ENCODE assay signal across 14 cellular contexts in genomic region chr3:63042866-63043265, GRCh38.
DNase-seq lines count a peak whose midpoint lies in the region; ATAC-seq and TF ChIP-seq lines count a peak whose summit lies in the region.
"Had no signal": no experiment of that assay in that cellular context is flagged by ENCODE, and none has a peak within 500 bp of the region (broad histone marks: within the 10 kb centered on the region; RNA-seq: fewer than 3 reads in every experiment).

No MANE protein-coding gene starts in this region.

- no peak overlapping the region for H3K4me3 Mint-ChIP-seq in activated naive CD4-positive, alpha-beta T cell treated with anti-CD3 and anti-CD28 coated beads for 36 hours
- H3K4me3 Mint-ChIP-seq: CD4-positive, alpha-beta memory T cell had no signal

- DNase-seq in HT1080 (ENCODE audit: low read depth), result peak; percentile 20
- peak; percentile 18 for DNase-seq in superior temporal gyrus (ENCODE audit: extremely low spot score)
- DNase-seq in GM10266 (ENCODE audit: extremely low spot score), result no peak
- DNase-seq in NCI-H2107 treated with DMSO at 0.1 percent for 48 hours (lab: John Stamatoyannopoulos, UW; ENCODE audit: unreplicated experiment), result no peak
- DNase-seq in stimulated activated naive CD4-positive, alpha-beta T cell treated with Interleukin-2 at 50 U/mL for 16 hours (lab: John Stamatoyannopoulos, UW), result no peak
- DNase-seq in activated naive CD4-positive, alpha-beta T cell treated with anti-CD3 and anti-CD28 coated beads for 36 hours, result no peak
- DNase-seq: C1 segment of cervical spinal cord; CD4-positive, alpha-beta memory T cell; COR-L47; DMS79 treated with DMSO at 0.1 percent for 48 hours; GF-D8; H7; HCEC 1CT had no signal

- peak; percentile 43 for ATAC-seq in SK-N-SH treated with all-trans-retinoic acid at 6 μM for 48 hours

- intact Hi-C loops in activated naive CD4-positive, alpha-beta T cell treated with anti-CD3 and anti-CD28 coated beads for 36 hours (cut with micrococcal nuclease), result no loop called here

- no peaks in the 10 kb centered on the region for H3K36me3 Mint-ChIP-seq in activated naive CD4-positive, alpha-beta T cell treated with anti-CD3 and anti-CD28 coated beads for 36 hours (ENCODE audit: low read depth)
- H3K36me3 Mint-ChIP-seq: CD4-positive, alpha-beta memory T cell had no signal

- H3K27me3 Mint-ChIP-seq in activated naive CD4-positive, alpha-beta T cell treated with anti-CD3 and anti-CD28 coated beads for 36 hours (ENCODE audit: low read depth), result no peaks in the 10 kb centered on the region
- H3K27me3 Mint-ChIP-seq: CD4-positive, alpha-beta memory T cell had no signal

- no peak overlapping the region for H3K27ac Mint-ChIP-seq in activated naive CD4-positive, alpha-beta T cell treated with anti-CD3 and anti-CD28 coated beads for 36 hours
- H3K27ac Mint-ChIP-seq: CD4-positive, alpha-beta memory T cell had no signal

- H3K4me1 Mint-ChIP-seq in activated naive CD4-positive, alpha-beta T cell treated with anti-CD3 and anti-CD28 coated beads for 36 hours (ENCODE audit: low read depth), result no peaks in the 10 kb centered on the region
- H3K4me1 Mint-ChIP-seq: CD4-positive, alpha-beta memory T cell had no signal

- TF ChIP-seq CTCF in GM10266 (IDR thresholded peaks at IDR 0.05; ENCODE audit: control insufficient read depth, insufficient read depth, low read depth, missing control alignments), result no peak

- H3K9me3 Mint-ChIP-seq in activated naive CD4-positive, alpha-beta T cell treated with anti-CD3 and anti-CD28 coated beads for 36 hours, result peaks cover 9% of the 10 kb centered on the region

- CTCF ChIA-PET in activated naive CD4-positive, alpha-beta T cell treated with anti-CD3 and anti-CD28 coated beads for 36 hours (lab: Charles Lee), result no interaction called here

TF ChIP-seq in SK-N-SH treated with all-trans-retinoic acid at 6 μM for 48 hours, 23 proteins besides CTCF, POLR2A, EP300 and RAD21:
- TF ChIP-seq PATZ1 (CRISPR knock-in tag; IDR thresholded peaks at IDR 0.05; ENCODE audit: borderline replicate concordance), result no peak
- TF ChIP-seq, protein P1, sequence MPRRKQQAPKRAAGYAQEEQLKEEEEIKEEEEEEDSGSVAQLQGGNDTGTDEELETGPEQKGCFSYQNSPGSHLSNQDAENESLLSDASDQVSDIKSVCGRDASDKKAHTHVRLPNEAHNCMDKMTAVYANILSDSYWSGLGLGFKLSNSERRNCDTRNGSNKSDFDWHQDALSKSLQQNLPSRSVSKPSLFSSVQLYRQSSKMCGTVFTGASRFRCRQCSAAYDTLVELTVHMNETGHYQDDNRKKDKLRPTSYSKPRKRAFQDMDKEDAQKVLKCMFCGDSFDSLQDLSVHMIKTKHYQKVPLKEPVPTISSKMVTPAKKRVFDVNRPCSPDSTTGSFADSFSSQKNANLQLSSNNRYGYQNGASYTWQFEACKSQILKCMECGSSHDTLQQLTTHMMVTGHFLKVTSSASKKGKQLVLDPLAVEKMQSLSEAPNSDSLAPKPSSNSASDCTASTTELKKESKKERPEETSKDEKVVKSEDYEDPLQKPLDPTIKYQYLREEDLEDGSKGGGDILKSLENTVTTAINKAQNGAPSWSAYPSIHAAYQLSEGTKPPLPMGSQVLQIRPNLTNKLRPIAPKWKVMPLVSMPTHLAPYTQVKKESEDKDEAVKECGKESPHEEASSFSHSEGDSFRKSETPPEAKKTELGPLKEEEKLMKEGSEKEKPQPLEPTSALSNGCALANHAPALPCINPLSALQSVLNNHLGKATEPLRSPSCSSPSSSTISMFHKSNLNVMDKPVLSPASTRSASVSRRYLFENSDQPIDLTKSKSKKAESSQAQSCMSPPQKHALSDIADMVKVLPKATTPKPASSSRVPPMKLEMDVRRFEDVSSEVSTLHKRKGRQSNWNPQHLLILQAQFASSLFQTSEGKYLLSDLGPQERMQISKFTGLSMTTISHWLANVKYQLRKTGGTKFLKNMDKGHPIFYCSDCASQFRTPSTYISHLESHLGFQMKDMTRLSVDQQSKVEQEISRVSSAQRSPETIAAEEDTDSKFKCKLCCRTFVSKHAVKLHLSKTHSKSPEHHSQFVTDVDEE (CRISPR knock-in tag; IDR thresholded peaks at IDR 0.05), result no peak
- TF ChIP-seq ZNF565 (CRISPR knock-in tag; conservative IDR thresholded peaks at IDR 0.05; ENCODE audit: low read depth), result no peak
- no peak for TF ChIP-seq ZFP3 (CRISPR knock-in tag; IDR thresholded peaks at IDR 0.05)
- no peak for TF ChIP-seq OSR1 (CRISPR knock-in tag; IDR thresholded peaks at IDR 0.05)
- no peak for TF ChIP-seq TOX (CRISPR knock-in tag; IDR thresholded peaks at IDR 0.05; ENCODE audit: borderline replicate concordance)
- TF ChIP-seq ZC3H10 (CRISPR knock-in tag; IDR thresholded peaks at IDR 0.05), result no peak
- TF ChIP-seq ARNTL (CRISPR knock-in tag; IDR thresholded peaks at IDR 0.05; ENCODE audit: borderline replicate concordance, low read depth), result no peak
- TF ChIP-seq, protein P2, sequence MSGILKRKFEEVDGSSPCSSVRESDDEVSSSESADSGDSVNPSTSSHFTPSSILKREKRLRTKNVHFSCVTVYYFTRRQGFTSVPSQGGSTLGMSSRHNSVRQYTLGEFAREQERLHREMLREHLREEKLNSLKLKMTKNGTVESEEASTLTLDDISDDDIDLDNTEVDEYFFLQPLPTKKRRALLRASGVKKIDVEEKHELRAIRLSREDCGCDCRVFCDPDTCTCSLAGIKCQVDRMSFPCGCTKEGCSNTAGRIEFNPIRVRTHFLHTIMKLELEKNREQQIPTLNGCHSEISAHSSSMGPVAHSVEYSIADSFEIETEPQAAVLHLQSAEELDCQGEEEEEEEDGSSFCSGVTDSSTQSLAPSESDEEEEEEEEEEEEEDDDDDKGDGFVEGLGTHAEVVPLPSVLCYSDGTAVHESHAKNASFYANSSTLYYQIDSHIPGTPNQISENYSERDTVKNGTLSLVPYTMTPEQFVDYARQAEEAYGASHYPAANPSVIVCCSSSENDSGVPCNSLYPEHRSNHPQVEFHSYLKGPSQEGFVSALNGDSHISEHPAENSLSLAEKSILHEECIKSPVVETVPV (CRISPR knock-in tag; IDR thresholded peaks at IDR 0.05), result no peak

Comparison
In these comparisons a context has a peak if more than half of its experiments do, and no peak if none do; other contexts are left out.
1. DNase-seq: peak in HT1080 (single experiment) and superior temporal gyrus (single experiment); none in GM10266 (single experiment), NCI-H2107 treated with DMSO at 0.1 percent for 48 hours (single experiment), stimulated activated naive CD4-positive, alpha-beta T cell treated with Interleukin-2 at 50 U/mL for 16 hours (single experiment) and activated naive CD4-positive, alpha-beta T cell treated with anti-CD3 and anti-CD28 coated beads for 36 hours (single experiment).